Comparison of ENCODE assay signal across 12 cellular contexts in the genomic region with DNA sequence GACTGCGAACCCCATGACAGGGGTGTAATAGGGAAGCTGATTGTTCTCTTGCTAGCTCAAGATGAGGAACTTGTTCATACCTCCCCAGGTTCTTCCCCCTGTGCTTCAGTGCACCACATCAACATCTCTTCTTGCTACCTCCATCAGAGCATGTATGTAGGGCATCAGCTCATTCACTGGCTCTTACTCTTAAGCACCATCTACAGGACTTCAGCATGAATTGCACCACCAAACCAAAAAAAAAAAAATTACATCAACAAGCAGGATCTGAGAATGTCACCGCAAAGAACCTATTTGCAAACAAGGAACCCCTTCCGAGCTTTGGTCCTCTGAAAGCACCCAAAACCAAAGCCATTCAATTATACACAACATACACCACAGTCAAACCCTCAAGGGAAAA.
DNase-seq lines count a peak whose midpoint lies in the region; ATAC-seq, FAIRE-seq and TF ChIP-seq lines count a peak whose summit lies in the region.
"Had no signal": no experiment of that assay in that cellular context is flagged by ENCODE, and none has a peak within 500 bp of the region (broad histone marks: within the 10 kb centered on the region; RNA-seq: fewer than 3 reads in every experiment).

No MANE protein-coding gene starts in this region.

- H3K56ac ChIP-seq in H1 (replicated peaks; ENCODE audit: insufficient read length, low read depth, low read length): no peak overlapping the region

- H3K9me3 ChIP-seq in H1 (ENCODE audit: insufficient read depth in 2 of 2, low read depth in 1 of 2, low read length in 1 of 2) (no peaks in the 10 kb centered on the region), smooth muscle cell (replicated peaks; ENCODE audit: low read depth) (peaks cover 14% of the 10 kb centered on the region)
- H3K9me3 ChIP-seq: ovary had no signal

- 90% methylated on average over 3 of the region's 3 CpGs; no CpG with 5 or more reads in 1 of the 2 experiments for WGBS in H1 (ENCODE audit: extremely low coverage in 1 of 2, insufficient coverage in 1 of 2, insufficient read length in 1 of 2, insufficient replicate concordance in 2 of 2, low coverage in 1 of 2, low lambda C conversion rate in 2 of 2, missing lambda C conversion rate in 1 of 2), 2 experiments
- 68% methylated on average over 3 of the region's 3 CpGs for WGBS in smooth muscle cell (ENCODE audit: low lambda C conversion rate)

- peak; percentile 61 to 67 for TF ChIP-seq RAD21 in H1 (IDR thresholded peaks at IDR 0.05 in 1 of 2, conservative IDR thresholded peaks at IDR 0.05 in 1 of 2; ENCODE audit: low read depth in 2 of 2, low read length in 2 of 2)

- no peak overlapping the region for H3K14ac ChIP-seq in H1 (ENCODE audit: insufficient read length)

- no peak overlapping the region for H3K4ac ChIP-seq in H1 (replicated peaks; ENCODE audit: insufficient read length, low read depth, low read length)

- H2AK5ac ChIP-seq in H1 (ENCODE audit: low read depth, low read length): no peak overlapping the region

- no peak overlapping the region for H3K4me3 ChIP-seq in H1 (ENCODE audit: extremely low read depth in 1 of 4, insufficient read depth in 2 of 4, low read depth in 3 of 4, low read length in 4 of 4)
- no peak overlapping the region for H3K4me3 ChIP-seq in smooth muscle cell
- H3K4me3 ChIP-seq: ovary had no signal

- no peak overlapping the region for H2BK120ac ChIP-seq in H1 (replicated peaks; ENCODE audit: low read depth, low read length)

- H3K27me3 ChIP-seq in H1 (replicated peaks in 1 of 4; ENCODE audit: control insufficient read depth in 3 of 4, extremely low read depth in 1 of 4, insufficient read depth in 3 of 4, low read length in 3 of 4): no peaks in the 10 kb centered on the region
- no peaks in the 10 kb centered on the region for H3K27me3 ChIP-seq in smooth muscle cell (ENCODE audit: low read depth)
- H3K27me3 ChIP-seq: ovary had no signal

- H2BK15ac ChIP-seq in H1 (ENCODE audit: low read length): no peak overlapping the region

- no peak overlapping the region for H3K18ac ChIP-seq in H1 (ENCODE audit: extremely low read depth, low read length)

- no peak overlapping the region for H2BK20ac ChIP-seq in H1 (ENCODE audit: low read length)

- H2BK12ac ChIP-seq in H1 (ENCODE audit: low read depth, low read length): no peak overlapping the region

- H2AFZ ChIP-seq in H1 (ENCODE audit: low read length) (no peak overlapping the region), smooth muscle cell (ENCODE audit: low read depth) (no peak overlapping the region)

- H3K36me3 ChIP-seq in H1 (ENCODE audit: control insufficient read depth in 2 of 4, insufficient read depth in 4 of 4, low read length in 3 of 4) (no peaks in the 10 kb centered on the region), smooth muscle cell (ENCODE audit: low read depth) (no peaks in the 10 kb centered on the region)
- H3K36me3 ChIP-seq: ovary had no signal

- DNase-seq in SKM-1 treated with dmso at 0.1 percent for 144 hours (lab: John Stamatoyannopoulos, UW; ENCODE audit: unreplicated experiment): peak; percentile 27
- no peak for DNase-seq in SKM-1 (lab: John Stamatoyannopoulos, UW; ENCODE audit: unreplicated experiment)
- DNase-seq in MV-4-11 (lab: John Stamatoyannopoulos, UW): peak; percentile 36
- no peak for DNase-seq in H1 (ENCODE audit: low read depth in 1 of 2, low spot score in 2 of 2)
- no peak for DNase-seq in smooth muscle cell (lab: John Stamatoyannopoulos, UW; ENCODE audit: unreplicated experiment)
- no peak for DNase-seq in C1 segment of cervical spinal cord (lab: John Stamatoyannopoulos, UW)
- DNase-seq: activated B cell treated with CpG ODN at 0.5 μM for 24 hours; activated effector memory CD4-positive, alpha-beta T cell treated with Interleukin-2 at 50 U/mL for 16 hours; kidney; ovary had no signal

- no peak for TF ChIP-seq POLR2A in H1 (IDR thresholded peaks at IDR 0.05; ENCODE audit: control extremely low read depth in 1 of 2, low read depth in 2 of 2, low read length in 2 of 2)

- H3K27ac ChIP-seq in H1 (ENCODE audit: low read depth, low read length): no peak overlapping the region
- H3K27ac ChIP-seq in smooth muscle cell (ENCODE audit: low read depth): no peak overlapping the region
- H3K27ac ChIP-seq: ovary had no signal

- H3F3A ChIP-seq in smooth muscle cell (ENCODE audit: low read depth): no peaks in the 10 kb centered on the region

- no peak for TF ChIP-seq EP300 in H1 (IDR thresholded peaks at IDR 0.05; ENCODE audit: borderline replicate concordance in 1 of 2, low read depth in 2 of 2, low read length in 2 of 2)

- no peak overlapping the region for H2BK5ac ChIP-seq in H1 (ENCODE audit: low read depth, low read length)

- POLR2A ChIA-PET in H1 (lab: Charles Lee; ENCODE audit: partially characterized antibody): no interaction called here

- H3K9ac ChIP-seq in H1 (replicated peaks in 1 of 4; ENCODE audit: extremely low read depth in 1 of 4, low read depth in 3 of 4, low read length in 3 of 4) (no peak overlapping the region), smooth muscle cell (ENCODE audit: low read depth) (no peak overlapping the region)

- H3K23me2 ChIP-seq in H1 (ENCODE audit: low read depth, low read length): no peaks in the 10 kb centered on the region

- H3K4me2 ChIP-seq in H1 (ENCODE audit: insufficient read depth in 1 of 2, low read depth in 2 of 2, low read length in 2 of 2) (no peak overlapping the region), smooth muscle cell (no peak overlapping the region)

- no peaks in the 10 kb centered on the region for H4K20me1 ChIP-seq in H1 (replicated peaks in 1 of 2; ENCODE audit: control insufficient read depth in 1 of 2, insufficient read depth in 2 of 2, low read length in 2 of 2)
- H4K20me1 ChIP-seq in smooth muscle cell (ENCODE audit: low read depth): no peaks in the 10 kb centered on the region

- ATAC-seq in GM19035 (IDR thresholded peaks at IDR 0.05; ENCODE audit: unreplicated experiment) (no peak), GM21390 (IDR thresholded peaks at IDR 0.05; ENCODE audit: unreplicated experiment) (no peak)

- no peaks in the 10 kb centered on the region for H3K79me1 ChIP-seq in H1 (ENCODE audit: low read depth, low read length)

- H4K5ac ChIP-seq in H1 (ENCODE audit: insufficient read length, low read depth, low read length): no peak overlapping the region

- H4K8ac ChIP-seq in H1 (ENCODE audit: extremely low read depth, insufficient read depth, low read length): no peak overlapping the region

- no peaks in the 10 kb centered on the region for H3K4me1 ChIP-seq in H1 (replicated peaks in 1 of 4; ENCODE audit: control insufficient read depth in 3 of 4, insufficient read depth in 4 of 4, low read length in 3 of 4)
- H3K4me1 ChIP-seq in smooth muscle cell (ENCODE audit: low read depth): no peaks in the 10 kb centered on the region

- CTCF ChIA-PET in H1 (lab: Charles Lee; ENCODE audit: partially characterized antibody): interaction anchor here (0.6 to 1.9 kb wide), 13 partner anchors 9 to 1175 kb away, joined by 3 to 9 read pairs (median 3); no protein-coding TSS in a partner anchor

- FAIRE-seq in H1 (lab: Jason Lieb, UNC): peak; percentile 86
- FAIRE-seq: kidney had no signal

- TF ChIP-seq CTCF in H1 (IDR thresholded peaks at IDR 0.05; ENCODE audit: control extremely low read depth in 1 of 3, insufficient read depth in 1 of 3, low read depth in 1 of 3, low read length in 3 of 3): peak in 2 of 3 experiments; percentile 30 to 65; a peak in 3 of 4 replicates
- TF ChIP-seq CTCF in smooth muscle cell (IDR thresholded peaks at IDR 0.05; ENCODE audit: borderline replicate concordance, insufficient read depth, poor library complexity, severe bottlenecking): peak; percentile 23

- H4K91ac ChIP-seq in H1 (replicated peaks; ENCODE audit: insufficient read length, low read length): no peak overlapping the region

- H3K79me2 ChIP-seq in H1 (ENCODE audit: control insufficient read depth in 1 of 2, insufficient read depth in 2 of 2, low read length in 2 of 2): no peaks in the 10 kb centered on the region
- H3K79me2 ChIP-seq in smooth muscle cell (ENCODE audit: low read depth): no peaks in the 10 kb centered on the region

- H3K23ac ChIP-seq in H1 (ENCODE audit: insufficient read length): no peak overlapping the region

TF ChIP-seq in H1, 55 proteins besides CTCF, POLR2A, EP300 and RAD21 (continues in another document):
- TF ChIP-seq ZNF274 (IDR thresholded peaks at IDR 0.05; ENCODE audit: borderline replicate concordance, extremely low read depth, low read length) (no peak), SRF (IDR thresholded peaks at IDR 0.05; ENCODE audit: low read depth, low read length) (no peak), CEBPB (IDR thresholded peaks at IDR 0.05; ENCODE audit: low read depth, low read length) (no peak), GTF2F1 (IDR thresholded peaks at IDR 0.05; ENCODE audit: borderline replicate concordance, low read depth, low read length) (no peak), ATF2 (IDR thresholded peaks at IDR 0.05; ENCODE audit: low read length) (no peak), TAF1 (IDR thresholded peaks at IDR 0.05; ENCODE audit: low read depth, low read length) (no peak), SIN3A (conservative IDR thresholded peaks at IDR 0.05 in 1 of 2, IDR thresholded peaks at IDR 0.05 in 1 of 2; ENCODE audit: low read depth in 1 of 2, low read length in 2 of 2) (no peak), TAF7 (optimal IDR thresholded peaks at IDR 0.05; ENCODE audit: borderline replicate concordance, low read depth, low read length) (no peak), TCF12 (IDR thresholded peaks at IDR 0.05; ENCODE audit: low read depth, low read length) (no peak), RBBP5 (IDR thresholded peaks at IDR 0.05; ENCODE audit: borderline replicate concordance, low read depth, low read length) (no peak), RXRA (IDR thresholded peaks at IDR 0.05; ENCODE audit: insufficient read depth, low read depth, low read length) (no peak)
- TF ChIP-seq, protein P1, sequence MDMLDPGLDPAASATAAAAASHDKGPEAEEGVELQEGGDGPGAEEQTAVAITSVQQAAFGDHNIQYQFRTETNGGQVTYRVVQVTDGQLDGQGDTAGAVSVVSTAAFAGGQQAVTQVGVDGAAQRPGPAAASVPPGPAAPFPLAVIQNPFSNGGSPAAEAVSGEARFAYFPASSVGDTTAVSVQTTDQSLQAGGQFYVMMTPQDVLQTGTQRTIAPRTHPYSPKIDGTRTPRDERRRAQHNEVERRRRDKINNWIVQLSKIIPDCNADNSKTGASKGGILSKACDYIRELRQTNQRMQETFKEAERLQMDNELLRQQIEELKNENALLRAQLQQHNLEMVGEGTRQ (IDR thresholded peaks at IDR 0.05; ENCODE audit: low read length): no peak

Comparison
In these comparisons a context has a peak if more than half of its experiments do, and no peak if none do; other contexts are left out.
1. DNase-seq: peak in SKM-1 treated with dmso at 0.1 percent for 144 hours (single experiment) and MV-4-11 (single experiment); none in SKM-1 (single experiment), H1 (0 of 2), smooth muscle cell (single experiment) and C1 segment of cervical spinal cord (0 of 14).